10 cellular contexts compared by ENCODE assay signal in the genomic region with DNA sequence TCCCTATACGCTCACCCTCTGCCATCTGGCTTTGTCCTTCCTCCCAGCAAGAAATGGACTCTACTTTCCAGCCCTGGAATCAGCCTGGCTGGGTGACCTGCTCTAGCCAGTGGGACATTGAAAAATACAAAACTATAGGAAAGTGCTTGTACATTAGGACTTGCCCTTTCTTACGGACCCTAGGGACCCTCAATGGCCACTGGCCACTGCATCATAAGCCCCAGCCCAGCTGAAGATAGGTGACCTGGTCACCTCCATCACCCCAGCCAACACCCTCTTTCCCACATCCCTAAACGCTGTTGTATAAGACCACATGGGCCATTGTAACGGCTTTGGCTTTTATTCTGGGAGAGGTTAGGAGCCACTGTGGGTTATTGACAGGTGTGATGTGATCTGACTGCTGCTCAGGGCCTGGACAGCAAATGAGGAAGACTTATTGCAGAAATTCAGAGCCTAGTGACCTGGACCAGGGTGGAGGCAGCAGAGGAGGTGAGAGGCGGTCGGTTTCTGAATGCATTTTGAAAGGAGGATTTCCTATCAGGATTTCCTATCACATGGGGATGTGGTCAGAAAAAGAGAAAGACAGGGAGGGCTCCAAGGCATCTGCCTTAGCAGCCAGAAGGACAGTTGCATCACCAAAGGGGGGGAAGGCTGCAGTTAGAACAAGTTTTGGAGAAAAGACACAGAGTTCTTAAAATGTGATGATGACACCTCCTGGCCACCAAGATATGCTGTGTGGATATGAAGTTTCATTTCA. TPM values are rescaled to one million over a fixed set of nuclear protein-coding genes. Genes with fewer than 3 reads are reported as not detected.
DNase-seq lines count a peak whose midpoint lies in the region; ATAC-seq and TF ChIP-seq lines count a peak whose summit lies in the region.
"Had no signal": no experiment of that assay in that cellular context is flagged by ENCODE, and none has a peak within 500 bp of the region (broad histone marks: within the 10 kb centered on the region; RNA-seq: fewer than 3 reads in every experiment).

No MANE protein-coding gene starts in this region.

- H3K27me3 Mint-ChIP-seq in activated CD4-positive, alpha-beta T cell treated with anti-CD3 and anti-CD28 coated beads, Interleukin-2, amount 10 ng/mL, durations not matched to agents 24 days and 14 days: peaks cover under 1% of the 10 kb centered on the region
- no peaks in the 10 kb centered on the region for H3K27me3 Mint-ChIP-seq in chondrocyte (ENCODE audit: low read depth)

- intact Hi-C loops in activated CD4-positive, alpha-beta T cell treated with anti-CD3 and anti-CD28 coated beads, Interleukin-2, amount 10 ng/mL, durations not matched to agents 24 days and 14 days (cut with micrococcal nuclease): loop anchor here (10.0 kb wide), 1 partner anchor 960 kb away; no protein-coding TSS in a partner anchor
- intact Hi-C loops in OCI-LY7 (cut with micrococcal nuclease; ENCODE audit: unreplicated experiment): no loop called here

- no peak overlapping the region for H3K27ac ChIP-seq in OCI-LY7 (ENCODE audit: low read depth, low read length, poor library complexity, severe bottlenecking)
- H3K27ac ChIP-seq in MM.1S (ENCODE audit: low read length): no peak overlapping the region

- no peaks in the 10 kb centered on the region for H3K27me3 ChIP-seq in MM.1S (replicated peaks; ENCODE audit: insufficient read depth, low read length)

- H3K9ac ChIP-seq in MM.1S (ENCODE audit: low read length): no peak overlapping the region

- no peak overlapping the region for H2AFZ ChIP-seq in OCI-LY7 (ENCODE audit: low read length)
- H2AFZ ChIP-seq in MM.1S (ENCODE audit: low read length): no peak overlapping the region

- H3K9me2 ChIP-seq in OCI-LY7 (ENCODE audit: insufficient read depth, low read length): no peaks in the 10 kb centered on the region
- no peaks in the 10 kb centered on the region for H3K9me2 ChIP-seq in MM.1S (replicated peaks; ENCODE audit: insufficient read depth, low read length)

- peak overlapping the region; percentile 40 for H3K4me3 Mint-ChIP-seq in activated CD4-positive, alpha-beta T cell treated with anti-CD3 and anti-CD28 coated beads, Interleukin-2, amount 10 ng/mL, durations not matched to agents 24 days and 14 days
- peak overlapping the region; percentile 9 for H3K4me3 Mint-ChIP-seq in chondrocyte (ENCODE audit: unreplicated experiment)
- H3K4me3 Mint-ChIP-seq in stimulated activated effector memory CD8-positive, alpha-beta T cell treated with anti-CD3 and anti-CD28 coated beads, Interleukin-12 subunit alpha, Interleukin-12 subunit beta, amount 100 ng/mL, for 72 hours: peak overlapping the region; percentile 83

- BruUV-seq in OCI-LY7 (replicated peaks; lab: Mats Ljungman, UMichigan): no TSS peak

- H4K20me1 ChIP-seq in OCI-LY7 (ENCODE audit: insufficient read depth, low read length) (no peaks in the 10 kb centered on the region), MM.1S (ENCODE audit: insufficient read depth, low read length) (no peaks in the 10 kb centered on the region)

- CTCF ChIA-PET in OCI-LY7 (lab: Charles Lee; ENCODE audit: unreplicated experiment): no interaction called here

- no peak for ATAC-seq in stimulated activated effector memory CD8-positive, alpha-beta T cell treated with anti-CD3 and anti-CD28 coated beads, Interleukin-12 subunit alpha, Interleukin-12 subunit beta, amount 100 ng/mL, for 72 hours

- TF ChIP-seq CTCF in OCI-LY7 (conservative IDR thresholded peaks at IDR 0.05; ENCODE audit: low read length): peak; percentile 42
- no peak for TF ChIP-seq CTCF in chondrocyte (IDR thresholded peaks at IDR 0.05)
- TF ChIP-seq CTCF in MM.1S (IDR thresholded peaks at IDR 0.05; ENCODE audit: low read length): no peak

- peaks cover 2% of the 10 kb centered on the region for H3K36me3 Mint-ChIP-seq in activated CD4-positive, alpha-beta T cell treated with anti-CD3 and anti-CD28 coated beads, Interleukin-2, amount 10 ng/mL, durations not matched to agents 24 days and 14 days (ENCODE audit: low read depth)
- no peaks in the 10 kb centered on the region for H3K36me3 Mint-ChIP-seq in chondrocyte (ENCODE audit: low read depth)
- H3K36me3 Mint-ChIP-seq in stimulated activated effector memory CD8-positive, alpha-beta T cell treated with anti-CD3 and anti-CD28 coated beads, Interleukin-12 subunit alpha, Interleukin-12 subunit beta, amount 100 ng/mL, for 72 hours: peaks cover 22% of the 10 kb centered on the region

- peak overlapping the region; percentile 45 for H3K27ac Mint-ChIP-seq in activated CD4-positive, alpha-beta T cell treated with anti-CD3 and anti-CD28 coated beads, Interleukin-2, amount 10 ng/mL, durations not matched to agents 24 days and 14 days
- H3K27ac Mint-ChIP-seq in chondrocyte (ENCODE audit: unreplicated experiment): no peak overlapping the region
- H3K27ac Mint-ChIP-seq in stimulated activated effector memory CD8-positive, alpha-beta T cell treated with anti-CD3 and anti-CD28 coated beads, Interleukin-12 subunit alpha, Interleukin-12 subunit beta, amount 100 ng/mL, for 72 hours: peak overlapping the region; percentile 89

- H3K4me3 ChIP-seq in OCI-LY7 (ENCODE audit: low read depth, low read length, poor library complexity, severe bottlenecking) (no peak overlapping the region), MM.1S (ENCODE audit: low read length) (no peak overlapping the region)

- H3F3A ChIP-seq in MM.1S (ENCODE audit: insufficient read depth, low read length): peaks cover 12% of the 10 kb centered on the region; the same call in 1 of the 2 replicates

- H3K79me2 ChIP-seq in OCI-LY7 (ENCODE audit: insufficient read depth, low read depth, low read length) (peaks cover 25% of the 10 kb centered on the region), MM.1S (ENCODE audit: low read length) (peaks cover 20% of the 10 kb centered on the region)

- 0 out of 2 replicates have a peak overlapping the region, but pooled peaks have one; percentile 67 for H3K4me2 ChIP-seq in OCI-LY7 (ENCODE audit: low read length)
- no peak overlapping the region for H3K4me2 ChIP-seq in MM.1S (ENCODE audit: low read depth, low read length)

- H3K4me1 ChIP-seq in OCI-LY7 (ENCODE audit: insufficient read depth, low read length, poor library complexity, severe bottlenecking) (peaks cover 30% of the 10 kb centered on the region), MM.1S (ENCODE audit: low read length) (peaks cover 10% of the 10 kb centered on the region)

- peaks cover 34% of the 10 kb centered on the region for H3K4me1 Mint-ChIP-seq in activated CD4-positive, alpha-beta T cell treated with anti-CD3 and anti-CD28 coated beads, Interleukin-2, amount 10 ng/mL, durations not matched to agents 24 days and 14 days
- H3K4me1 Mint-ChIP-seq in chondrocyte (ENCODE audit: low read depth): peaks cover 22% of the 10 kb centered on the region
- H3K4me1 Mint-ChIP-seq in stimulated activated effector memory CD8-positive, alpha-beta T cell treated with anti-CD3 and anti-CD28 coated beads, Interleukin-12 subunit alpha, Interleukin-12 subunit beta, amount 100 ng/mL, for 72 hours: peaks cover 43% of the 10 kb centered on the region

- peaks cover 7% of the 10 kb centered on the region for H3K36me3 ChIP-seq in OCI-LY7 (ENCODE audit: insufficient read depth, low read length)
- no peaks in the 10 kb centered on the region for H3K36me3 ChIP-seq in MM.1S (replicated peaks; ENCODE audit: insufficient read depth, low read length)

- POLR2A ChIA-PET in OCI-LY7 (lab: Charles Lee): interaction anchor here (0.8 kb wide), 1 partner anchor 27 kb away, joined by 3 read pairs; no protein-coding TSS in a partner anchor

- H3K9me3 ChIP-seq in OCI-LY7 (ENCODE audit: low read length) (no peaks in the 10 kb centered on the region; the same call in 1 of the 2 replicates), MM.1S (replicated peaks; ENCODE audit: insufficient read depth, low read length) (no peaks in the 10 kb centered on the region)

- H3K9me3 Mint-ChIP-seq in activated CD4-positive, alpha-beta T cell treated with anti-CD3 and anti-CD28 coated beads, Interleukin-2, amount 10 ng/mL, durations not matched to agents 24 days and 14 days: no peaks in the 10 kb centered on the region
- no peaks in the 10 kb centered on the region for H3K9me3 Mint-ChIP-seq in chondrocyte (ENCODE audit: low read depth)
- H3K9me3 Mint-ChIP-seq in stimulated activated effector memory CD8-positive, alpha-beta T cell treated with anti-CD3 and anti-CD28 coated beads, Interleukin-12 subunit alpha, Interleukin-12 subunit beta, amount 100 ng/mL, for 72 hours: no peaks in the 10 kb centered on the region

- peak; percentile 67 for DNase-seq in activated CD4-positive, alpha-beta T cell treated with anti-CD3 and anti-CD28 coated beads, Interleukin-2, amount 10 ng/mL, durations not matched to agents 24 days and 14 days
- no peak for DNase-seq in activated CD4-positive, alpha-beta T cell treated with anti-CD3 and anti-CD28 coated beads, Interleukin-2, amount 50 U/mL, for 1 hour
- DNase-seq in OCI-LY7 (ENCODE audit: low spot score) (peak; percentile 16), chondrocyte (ENCODE audit: low spot score) (no peak), MM.1S (no peak), NCI-H1930 (lab: John Stamatoyannopoulos, UW) (no peak)
- no peak for DNase-seq in stimulated activated effector memory CD8-positive, alpha-beta T cell treated with anti-CD3 and anti-CD28 coated beads, Interleukin-12 subunit alpha, Interleukin-12 subunit beta, amount 100 ng/mL, for 72 hours (ENCODE audit: low spot score in 2 of 2)
- DNase-seq in stimulated activated CD4-positive, alpha-beta T cell treated with anti-CD3 and anti-CD28 coated beads, Interleukin-2, amount 100 ng/mL, for 48 hours: no peak
- DNase-seq: 8988T; effector memory CD4-positive, alpha-beta T cell had no signal

RNA-seq across cellular contexts. Expression of a gene that starts 2.2 kb away (rescaled TPM):
- 57.0 and 63.6 TPM in 2 replicates for total RNA-seq in activated CD4-positive, alpha-beta T cell treated with anti-CD3 and anti-CD28 coated beads, Interleukin-2, amount 10 ng/mL, durations not matched to agents 24 days and 14 days
- 91.1 and 136 TPM in 2 replicates for total RNA-seq in OCI-LY7 (2014; rRNA removed; shearing (Covaris generic))
- 114 and 116 TPM in 2 replicates for total RNA-seq in OCI-LY7 (2022)
- total RNA-seq in chondrocyte: 33.4 to 39.1 TPM (median 37.3 TPM) in 3 replicates

RNA-seq across cellular contexts. Expression of a gene that starts 54.3 kb away (rescaled TPM):
- total RNA-seq in activated CD4-positive, alpha-beta T cell treated with anti-CD3 and anti-CD28 coated beads, Interleukin-2, amount 10 ng/mL, durations not matched to agents 24 days and 14 days: 50.5 and 54.5 TPM in 2 replicates
- total RNA-seq in OCI-LY7 (2014; rRNA removed; shearing (Covaris generic)): 40.2 and 43.8 TPM in 2 replicates
- 59.9 and 65.9 TPM in 2 replicates for total RNA-seq in OCI-LY7 (2022)
- 13.7 to 19.3 TPM (median 16.9 TPM) in 3 replicates for total RNA-seq in chondrocyte

Comparison
In these comparisons a context has a peak if more than half of its experiments do, and no peak if none do; other contexts are left out.
1. DNase-seq: peak in activated CD4-positive, alpha-beta T cell treated with anti-CD3 and anti-CD28 coated beads, Interleukin-2, amount 10 ng/mL, durations not matched to agents 24 days and 14 days (single experiment) and OCI-LY7 (single experiment); none in activated CD4-positive, alpha-beta T cell treated with anti-CD3 and anti-CD28 coated beads, Interleukin-2, amount 50 U/mL, for 1 hour (single experiment), chondrocyte (single experiment), stimulated activated effector memory CD8-positive, alpha-beta T cell treated with anti-CD3 and anti-CD28 coated beads, Interleukin-12 subunit alpha, Interleukin-12 subunit beta, amount 100 ng/mL, for 72 hours (0 of 2), stimulated activated CD4-positive, alpha-beta T cell treated with anti-CD3 and anti-CD28 coated beads, Interleukin-2, amount 100 ng/mL, for 48 hours (0 of 2), MM.1S (single experiment) and NCI-H1930 (0 of 2).
2. H3K4me3 Mint-ChIP-seq: peak in every context shown above with its lines; median percentile 83 in stimulated activated effector memory CD8-positive, alpha-beta T cell treated with anti-CD3 and anti-CD28 coated beads, Interleukin-12 subunit alpha, Interleukin-12 subunit beta, amount 100 ng/mL, for 72 hours; 40 in activated CD4-positive, alpha-beta T cell treated with anti-CD3 and anti-CD28 coated beads, Interleukin-2, amount 10 ng/mL, durations not matched to agents 24 days and 14 days; 9 in chondrocyte.